In the genomic region with DNA sequence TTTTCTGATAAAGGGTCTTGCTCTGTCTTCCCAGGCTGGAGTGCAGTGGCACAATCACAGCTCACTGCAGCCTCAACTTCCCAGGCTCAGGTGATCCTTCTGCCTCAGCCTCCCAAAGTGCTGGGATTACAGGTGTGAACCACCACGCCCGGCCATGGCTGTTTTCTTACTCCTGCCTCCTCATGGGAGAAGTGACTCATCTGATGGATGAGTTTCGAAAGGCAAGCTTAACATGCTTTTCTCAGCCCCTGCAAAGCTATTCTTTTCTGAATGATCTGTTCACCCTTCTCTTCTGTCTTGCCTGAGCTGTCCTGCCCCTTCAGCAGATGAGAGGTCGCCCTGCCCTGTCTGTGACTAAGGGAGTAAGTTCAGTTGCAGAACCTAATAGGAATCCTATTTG, we compare ENCODE assay signal across 12 cellular contexts. TPM values are rescaled to one million over a fixed set of nuclear protein-coding genes. Genes with fewer than 3 reads are reported as not detected.
DNase-seq lines count a peak whose midpoint lies in the region; ATAC-seq and TF ChIP-seq lines count a peak whose summit lies in the region.
"Had no signal": no experiment of that assay in that cellular context is flagged by ENCODE, and none has a peak within 500 bp of the region (broad histone marks: within the 10 kb centered on the region; RNA-seq: fewer than 3 reads in every experiment).

No MANE protein-coding gene starts in this region.

- H3K9me3 Mint-ChIP-seq in T-helper 2 cell treated with Interferon-gamma antibody and Interleukin-4, amounts not matched to agents 5 μg/mL and 100 μg/mL, for 36 hours: no peaks in the 10 kb centered on the region
- H3K9me3 Mint-ChIP-seq in progenitor cell of endocrine pancreas (ENCODE audit: low read depth) (no peaks in the 10 kb centered on the region), GM23338 (no peaks in the 10 kb centered on the region; the same call in 2 of the 3 replicates)

- ATAC-seq in SK-N-SH treated with all-trans-retinoic acid at 6 μM for 48 hours (peak; percentile 48), GM23338 (no peak)

- peaks cover 8% of the 10 kb centered on the region for H3K4me1 Mint-ChIP-seq in T-helper 2 cell treated with Interferon-gamma antibody and Interleukin-4, amounts not matched to agents 5 μg/mL and 100 μg/mL, for 36 hours (ENCODE audit: low read depth)
- H3K4me1 Mint-ChIP-seq in progenitor cell of endocrine pancreas (ENCODE audit: low read depth): no peaks in the 10 kb centered on the region
- H3K4me1 Mint-ChIP-seq in GM23338: peaks cover 8% of the 10 kb centered on the region; the same call in 2 of the 3 replicates

- no peaks in the 10 kb centered on the region for H3K36me3 Mint-ChIP-seq in T-helper 2 cell treated with Interferon-gamma antibody and Interleukin-4, amounts not matched to agents 5 μg/mL and 100 μg/mL, for 36 hours (ENCODE audit: low read depth)
- H3K36me3 Mint-ChIP-seq in progenitor cell of endocrine pancreas (ENCODE audit: insufficient read depth) (no peaks in the 10 kb centered on the region), GM23338 (ENCODE audit: low read depth) (no peaks in the 10 kb centered on the region)

- H2AFZ ChIP-seq in fibroblast of lung (ENCODE audit: low read length): no peak overlapping the region
- no peak overlapping the region for H2AFZ ChIP-seq in GM23338

- H4K20me1 ChIP-seq in fibroblast of lung (ENCODE audit: control insufficient read depth, extremely low read depth, insufficient read depth, low read length) (no peaks in the 10 kb centered on the region), GM23338 (replicated peaks; ENCODE audit: insufficient read depth) (no peaks in the 10 kb centered on the region)

- H3K4me1 ChIP-seq in fibroblast of lung (ENCODE audit: control insufficient read depth, extremely low read depth, insufficient read depth, low read length) (peaks cover 2% of the 10 kb centered on the region), GM23338 (ENCODE audit: insufficient read depth) (peaks cover 8% of the 10 kb centered on the region)

- peaks cover 65% of the 10 kb centered on the region for H3K27me3 Mint-ChIP-seq in T-helper 2 cell treated with Interferon-gamma antibody and Interleukin-4, amounts not matched to agents 5 μg/mL and 100 μg/mL, for 36 hours (ENCODE audit: low read depth)
- H3K27me3 Mint-ChIP-seq in progenitor cell of endocrine pancreas (peaks cover 61% of the 10 kb centered on the region), GM23338 (ENCODE audit: insufficient read depth, low read depth, poor library complexity) (peaks cover 34% of the 10 kb centered on the region)

- TF ChIP-seq CTCF in fibroblast of lung (conservative IDR thresholded peaks at IDR 0.05 in 1 of 2, IDR thresholded peaks at IDR 0.05 in 1 of 2; ENCODE audit: low read depth in 1 of 2, low read length in 2 of 2) (no peak), progenitor cell of endocrine pancreas (IDR thresholded peaks at IDR 0.05; ENCODE audit: unreplicated experiment) (no peak), GM23338 (conservative IDR thresholded peaks at IDR 0.05; ENCODE audit: low read depth in 2 of 2) (no peak)

- no peaks in the 10 kb centered on the region for H3K9me3 ChIP-seq in fibroblast of lung (ENCODE audit: control insufficient read depth, insufficient read depth, low read depth, low read length)

- no peak for DNase-seq in T-helper 2 cell treated with Interferon-gamma antibody and Interleukin-4, amounts not matched to agents 5 μg/mL and 100 μg/mL, for 36 hours (ENCODE audit: low spot score)
- DNase-seq in T-helper 2 cell (no peak), fibroblast of lung (ENCODE audit: low read depth in 2 of 2) (peak; percentile 52 to 77), progenitor cell of endocrine pancreas (ENCODE audit: low spot score, unreplicated experiment) (no peak), GM23338 (ENCODE audit: low spot score) (no peak), OCI-M1 (lab: John Stamatoyannopoulos, UW) (no peak)
- DNase-seq in effector CD8-positive, alpha-beta T cell (lab: John Stamatoyannopoulos, UW): no peak
- DNase-seq: activated effector memory CD4-positive, alpha-beta T cell treated with anti-CD3 and anti-CD28 coated beads, Interleukin-2, amount 50 U/mL, for 16 hours; KG1; left ventricle myocardium superior; NCI-H748 treated with DMSO at 0.1 percent for 48 hours had no signal

- no peaks in the 10 kb centered on the region for H3K9me2 ChIP-seq in GM23338 (ENCODE audit: insufficient read depth)

- H3K4me2 ChIP-seq in fibroblast of lung (ENCODE audit: extremely low read depth, insufficient read depth, low read length) (no peak overlapping the region), GM23338 (no peak overlapping the region)

- H3K27ac ChIP-seq in fibroblast of lung (ENCODE audit: insufficient read depth, low read length) (no peak overlapping the region), GM23338 (ENCODE audit: low read depth) (no peak overlapping the region)

- H3K79me2 ChIP-seq in fibroblast of lung (ENCODE audit: control insufficient read depth, insufficient read depth, low read length): no peaks in the 10 kb centered on the region
- H3K79me2 ChIP-seq in GM23338 (replicated peaks; ENCODE audit: insufficient read depth): no peaks in the 10 kb centered on the region

- H3K27me3 ChIP-seq in fibroblast of lung (ENCODE audit: control insufficient read depth, insufficient read depth, low read length) (peaks cover 9% of the 10 kb centered on the region), GM23338 (ENCODE audit: insufficient read depth) (peaks cover 46% of the 10 kb centered on the region)

- H3K4me3 Mint-ChIP-seq in T-helper 2 cell treated with Interferon-gamma antibody and Interleukin-4, amounts not matched to agents 5 μg/mL and 100 μg/mL, for 36 hours: peak overlapping the region; percentile 21
- H3K4me3 Mint-ChIP-seq in progenitor cell of endocrine pancreas (ENCODE audit: low read depth): peak overlapping the region; percentile 6
- no peak overlapping the region; the same call in 2 of the 3 replicates for H3K4me3 Mint-ChIP-seq in GM23338

- H3K4me3 ChIP-seq in fibroblast of lung (replicated peaks in 1 of 4; ENCODE audit: control extremely low read depth in 1 of 4, insufficient read depth in 1 of 4, low read depth in 3 of 4, low read length in 4 of 4) (no peak overlapping the region), GM23338 (no peak overlapping the region)

- H3K27ac Mint-ChIP-seq in T-helper 2 cell treated with Interferon-gamma antibody and Interleukin-4, amounts not matched to agents 5 μg/mL and 100 μg/mL, for 36 hours: no peak overlapping the region
- H3K27ac Mint-ChIP-seq in progenitor cell of endocrine pancreas (no peak overlapping the region), GM23338 (no peak overlapping the region)

- no peaks in the 10 kb centered on the region for H3K36me3 ChIP-seq in fibroblast of lung (ENCODE audit: control insufficient read depth, insufficient read depth, low read length)
- H3K36me3 ChIP-seq in GM23338 (ENCODE audit: insufficient read depth): no peaks in the 10 kb centered on the region

- no peaks in the 10 kb centered on the region for H3F3A ChIP-seq in GM23338 (replicated peaks; ENCODE audit: low read depth)

- no peak overlapping the region for H3K9ac ChIP-seq in fibroblast of lung (ENCODE audit: insufficient read depth, low read length)

TF ChIP-seq in SK-N-SH treated with all-trans-retinoic acid at 6 μM for 48 hours, 23 proteins besides CTCF, POLR2A, EP300 and RAD21 (continues in another document):
- TF ChIP-seq ZNF70 (CRISPR knock-in tag; IDR thresholded peaks at IDR 0.05): no peak

TF ChIP-seq in GM23338, 12 proteins besides CTCF, POLR2A, EP300 and RAD21 (continues in another document):
- no peak for TF ChIP-seq EZH2 (IDR thresholded peaks at IDR 0.05; ENCODE audit: low read depth, unreplicated experiment)
- TF ChIP-seq ZNF114 (CRISPR knock-in tag; IDR thresholded peaks at IDR 0.05): no peak
- TF ChIP-seq, protein P1, sequence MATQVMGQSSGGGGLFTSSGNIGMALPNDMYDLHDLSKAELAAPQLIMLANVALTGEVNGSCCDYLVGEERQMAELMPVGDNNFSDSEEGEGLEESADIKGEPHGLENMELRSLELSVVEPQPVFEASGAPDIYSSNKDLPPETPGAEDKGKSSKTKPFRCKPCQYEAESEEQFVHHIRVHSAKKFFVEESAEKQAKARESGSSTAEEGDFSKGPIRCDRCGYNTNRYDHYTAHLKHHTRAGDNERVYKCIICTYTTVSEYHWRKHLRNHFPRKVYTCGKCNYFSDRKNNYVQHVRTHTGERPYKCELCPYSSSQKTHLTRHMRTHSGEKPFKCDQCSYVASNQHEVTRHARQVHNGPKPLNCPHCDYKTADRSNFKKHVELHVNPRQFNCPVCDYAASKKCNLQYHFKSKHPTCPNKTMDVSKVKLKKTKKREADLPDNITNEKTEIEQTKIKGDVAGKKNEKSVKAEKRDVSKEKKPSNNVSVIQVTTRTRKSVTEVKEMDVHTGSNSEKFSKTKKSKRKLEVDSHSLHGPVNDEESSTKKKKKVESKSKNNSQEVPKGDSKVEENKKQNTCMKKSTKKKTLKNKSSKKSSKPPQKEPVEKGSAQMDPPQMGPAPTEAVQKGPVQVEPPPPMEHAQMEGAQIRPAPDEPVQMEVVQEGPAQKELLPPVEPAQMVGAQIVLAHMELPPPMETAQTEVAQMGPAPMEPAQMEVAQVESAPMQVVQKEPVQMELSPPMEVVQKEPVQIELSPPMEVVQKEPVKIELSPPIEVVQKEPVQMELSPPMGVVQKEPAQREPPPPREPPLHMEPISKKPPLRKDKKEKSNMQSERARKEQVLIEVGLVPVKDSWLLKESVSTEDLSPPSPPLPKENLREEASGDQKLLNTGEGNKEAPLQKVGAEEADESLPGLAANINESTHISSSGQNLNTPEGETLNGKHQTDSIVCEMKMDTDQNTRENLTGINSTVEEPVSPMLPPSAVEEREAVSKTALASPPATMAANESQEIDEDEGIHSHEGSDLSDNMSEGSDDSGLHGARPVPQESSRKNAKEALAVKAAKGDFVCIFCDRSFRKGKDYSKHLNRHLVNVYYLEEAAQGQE (IDR thresholded peaks at IDR 0.05; ENCODE audit: unreplicated experiment): no peak
- no peak for TF ChIP-seq EZH2phosphoT487 (IDR thresholded peaks at IDR 0.05; ENCODE audit: unreplicated experiment)
- TF ChIP-seq NANOG (IDR thresholded peaks at IDR 0.05; ENCODE audit: borderline replicate concordance): no peak

RNA-seq across cellular contexts. Expression of gene CREG2, which starts 0.9 kb away (rescaled TPM):
- total RNA-seq in fibroblast of lung (under 0.01 and 0.50 TPM in 2 replicates), progenitor cell of endocrine pancreas (0.65 and 1.3 TPM in 2 replicates)
- polyA plus RNA-seq in fibroblast of lung (0.08 and 0.84 TPM in 2 replicates), GM23338 (2016; fragmentation: Nextera tagmentation; extraction: Ambion mirVana) (1.5 and 1.7 TPM in 2 replicates)
- 0.36 TPM in 1 of 2 replicates, not detected in the other for polyA plus RNA-seq in fibroblast of lung (2012)
- polyA minus RNA-seq in fibroblast of lung (ENCODE audit: low replicate concordance): 0.59 TPM in 1 of 2 replicates, not detected in the other
- total RNA-seq in GM23338 (2014; rRNA removed; shearing (Covaris generic)): 0.12 and 2.6 TPM in 2 replicates
- total RNA-seq: left ventricle myocardium superior had no signal

Comparison
In these comparisons a context has a peak if more than half of its experiments do, and no peak if none do; other contexts are left out.
1. DNase-seq: peak in fibroblast of lung (2 of 2); none in T-helper 2 cell treated with Interferon-gamma antibody and Interleukin-4, amounts not matched to agents 5 μg/mL and 100 μg/mL, for 36 hours (single experiment), T-helper 2 cell (0 of 5), progenitor cell of endocrine pancreas (single experiment), GM23338 (single experiment), OCI-M1 (single experiment) and effector CD8-positive, alpha-beta T cell (single experiment).